ENCODE assay signal across 1 cellular context in the genomic region with DNA sequence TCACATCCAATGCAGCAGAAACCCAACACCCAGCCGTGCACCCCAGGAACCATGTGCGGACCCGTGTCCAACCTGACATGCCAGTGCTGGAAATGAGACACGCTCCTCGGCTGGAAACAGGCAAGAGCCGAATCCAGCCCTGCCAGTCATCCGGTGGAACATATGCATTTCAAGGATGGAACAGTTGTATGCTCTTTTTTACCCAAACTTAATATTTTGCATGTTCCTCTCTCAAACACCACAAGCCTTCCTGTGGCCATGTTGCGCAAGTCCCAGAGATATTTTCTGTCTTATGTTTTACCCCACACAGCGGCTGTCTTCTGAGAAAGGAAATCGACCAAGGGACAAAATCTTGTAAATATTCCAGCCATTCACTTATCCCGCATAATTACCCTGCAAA.
TF ChIP-seq lines count a peak whose summit lies in the region.

No MANE protein-coding gene starts in this region.

TF ChIP-seq in H1, 55 proteins besides CTCF, POLR2A, EP300 and RAD21 (continued from another document):
- TF ChIP-seq, protein P1, sequence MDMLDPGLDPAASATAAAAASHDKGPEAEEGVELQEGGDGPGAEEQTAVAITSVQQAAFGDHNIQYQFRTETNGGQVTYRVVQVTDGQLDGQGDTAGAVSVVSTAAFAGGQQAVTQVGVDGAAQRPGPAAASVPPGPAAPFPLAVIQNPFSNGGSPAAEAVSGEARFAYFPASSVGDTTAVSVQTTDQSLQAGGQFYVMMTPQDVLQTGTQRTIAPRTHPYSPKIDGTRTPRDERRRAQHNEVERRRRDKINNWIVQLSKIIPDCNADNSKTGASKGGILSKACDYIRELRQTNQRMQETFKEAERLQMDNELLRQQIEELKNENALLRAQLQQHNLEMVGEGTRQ (IDR thresholded peaks at IDR 0.05; ENCODE audit: low read length): no peak
- no peak for TF ChIP-seq SAP30 (IDR thresholded peaks at IDR 0.05; ENCODE audit: insufficient read depth, insufficient replicate concordance, low read length)
